ENCODE assay signal across 26 cellular contexts in the genomic region with DNA sequence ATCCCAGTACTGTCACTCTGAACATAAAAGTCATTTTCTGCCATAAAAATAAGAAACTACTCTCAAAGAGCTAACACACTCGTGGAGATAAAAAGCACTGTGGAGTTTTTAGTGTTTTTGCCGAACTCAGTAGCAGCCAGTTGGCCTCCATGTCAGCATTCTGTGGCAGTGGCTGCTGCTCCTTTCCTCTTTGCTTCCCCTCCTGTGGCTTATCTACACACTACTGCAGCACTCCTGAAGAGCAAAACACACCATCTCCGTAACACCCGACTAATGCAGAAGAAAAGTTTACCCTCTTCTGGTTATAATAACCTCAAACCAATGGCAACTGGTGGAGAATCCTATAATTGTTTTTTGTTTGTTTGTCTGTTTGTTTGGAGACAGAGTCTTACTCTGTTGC.
"Had no signal": no experiment of that assay in that cellular context is flagged by ENCODE, and none has a peak within 500 bp of the region (broad histone marks: within the 10 kb centered on the region; RNA-seq: fewer than 3 reads in every experiment).

No MANE protein-coding gene starts in this region.

- ATAC-seq: activated T-helper 17 cell treated with anti-CD3 and anti-CD28 coated beads, Interleukin-2, amount 50 U/mL, for 72 hours; left cardiac atrium; T-helper 17 cell had no signal

- H3K4me2 ChIP-seq: hepatocyte had no signal

- H3K4me3 ChIP-seq: dorsolateral prefrontal cortex, hepatocyte, lung, tibial nerve, uterus had no signal

- H3K9me3 ChIP-seq: tibial nerve, uterus had no signal

- DNase-seq: activated CD4-positive, alpha-beta memory T cell treated with anti-CD3 and anti-CD28 coated beads for 36 hours; activated CD4-positive, alpha-beta T cell treated with anti-CD3 and anti-CD28 coated beads for 4 hours; activated naive CD4-positive, alpha-beta T cell; activated naive CD8-positive, alpha-beta T cell treated with anti-CD3 and anti-CD28 coated beads for 36 hours; amniotic stem cell; dorsolateral prefrontal cortex; endodermal cell; foreskin fibroblast; left cardiac atrium; midbrain; nephron progenitor cell; nucleus accumbens; posterior cingulate gyrus; retina; stimulated activated CD4-positive, alpha-beta T cell treated with anti-CD3 and anti-CD28 coated beads, Interleukin-12 subunit alpha, Interleukin-12 subunit beta, amount 100 ng/mL, for 4 hours; stimulated activated CD4-positive, alpha-beta T cell treated with anti-CD3 and anti-CD28 coated beads, Interleukin-1b, Interleukin-23, amount 100 ng/mL, for 48 hours; stimulated activated CD8-positive, alpha-beta memory T cell treated with anti-CD3 and anti-CD28 coated beads, Interleukin-4, amount 100 ng/mL, for 48 hours; stimulated activated naive CD4-positive, alpha-beta T cell treated with Interleukin-2 at 50 U/mL for 16 hours; T-helper 17 cell; uterus; WERI-Rb-1 had no signal

- H2AFZ ChIP-seq: hepatocyte had no signal

- H3K27me3 ChIP-seq: dorsolateral prefrontal cortex, hepatocyte, tibial nerve, uterus had no signal

- H3K36me3 ChIP-seq: uterus, WERI-Rb-1 had no signal

- H3K27ac ChIP-seq: dorsolateral prefrontal cortex, epithelial cell of prostate, hepatocyte, tibial nerve, uterus, WERI-Rb-1 had no signal
